Comparison of ENCODE assay signal across 8 cellular contexts in the genomic region with DNA sequence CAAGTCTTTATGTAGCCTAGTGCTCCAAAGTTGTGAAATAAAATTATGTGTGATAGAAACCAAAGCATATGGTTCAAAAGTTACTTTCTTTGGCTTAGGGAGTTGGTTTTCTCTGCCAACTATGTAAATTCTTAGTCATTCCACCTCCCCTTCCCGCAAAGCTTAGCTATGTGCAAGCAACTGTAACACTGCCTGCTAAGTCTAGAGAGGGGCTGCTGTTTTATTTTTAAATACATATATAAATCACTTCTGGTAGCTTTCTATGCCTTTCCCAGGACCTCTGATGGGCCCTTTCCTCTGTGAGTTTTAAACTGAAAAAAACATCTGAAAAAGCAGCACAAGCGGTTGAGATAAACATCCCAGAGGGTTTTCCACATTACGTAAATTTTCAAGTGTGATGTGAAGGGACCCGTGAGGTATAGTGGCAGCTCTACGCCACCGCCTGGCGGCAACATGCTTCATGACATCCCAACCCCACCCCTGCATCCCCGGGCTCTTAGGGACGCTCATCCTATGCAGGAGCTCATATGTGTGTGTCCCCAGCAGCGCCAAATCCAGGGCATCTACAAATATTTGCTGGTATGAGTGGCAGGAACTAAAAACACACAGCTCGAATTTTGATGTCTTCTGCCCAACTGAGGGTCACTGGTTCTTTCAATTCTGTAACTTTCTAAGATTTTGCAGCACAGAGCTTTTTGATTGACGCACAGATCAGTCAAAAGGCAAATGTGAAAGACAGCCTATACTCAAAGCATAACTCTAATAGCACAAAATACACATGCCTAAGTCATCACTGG. TPM values are rescaled to one million over a fixed set of nuclear protein-coding genes. Genes with fewer than 3 reads are reported as not detected.
DNase-seq lines count a peak whose midpoint lies in the region; ATAC-seq and TF ChIP-seq lines count a peak whose summit lies in the region.

No MANE protein-coding gene starts in this region.

- H3K27me3 Mint-ChIP-seq in activated CD4-positive, alpha-beta T cell treated with anti-CD3 and anti-CD28 coated beads, Interleukin-2, amount 10 ng/mL, durations not matched to agents 7 days and 5 days = peaks cover 3% of the 10 kb centered on the region
- no peaks in the 10 kb centered on the region for H3K27me3 Mint-ChIP-seq in chondrocyte (ENCODE audit: low read depth)
- H3K27me3 Mint-ChIP-seq in naive B cell = no peaks in the 10 kb centered on the region
- H3K27me3 Mint-ChIP-seq in activated T-helper 1 cell treated with anti-CD3 and anti-CD28 coated beads, Interleukin-12 subunit alpha, Interleukin-12 subunit beta, Interleukin-2, Interleukin-4 antibody, amounts not matched to agents 30 ng/mL and 10 ng/mL and 1 ng/mL, durations not matched to agents 14 hours and 24 hours and 36 hours (ENCODE audit: insufficient read depth) = peaks cover 6% of the 10 kb centered on the region

- H3K27ac Mint-ChIP-seq in activated CD4-positive, alpha-beta T cell treated with anti-CD3 and anti-CD28 coated beads, Interleukin-2, amount 10 ng/mL, durations not matched to agents 7 days and 5 days = no peak overlapping the region
- H3K27ac Mint-ChIP-seq in chondrocyte (ENCODE audit: unreplicated experiment) (peak overlapping the region; percentile 80), naive B cell (no peak overlapping the region)
- H3K27ac Mint-ChIP-seq in activated T-helper 1 cell treated with anti-CD3 and anti-CD28 coated beads, Interleukin-12 subunit alpha, Interleukin-12 subunit beta, Interleukin-2, Interleukin-4 antibody, amounts not matched to agents 30 ng/mL and 10 ng/mL and 1 ng/mL, durations not matched to agents 14 hours and 24 hours and 36 hours = no peak overlapping the region

- intact Hi-C loops in activated T-helper 1 cell treated with anti-CD3 and anti-CD28 coated beads, Interleukin-12 subunit alpha, Interleukin-12 subunit beta, Interleukin-2, Interleukin-4 antibody, amounts not matched to agents 30 ng/mL and 10 ng/mL and 1 ng/mL, durations not matched to agents 14 hours and 24 hours and 36 hours (cut with micrococcal nuclease) = loop anchor here (5.0 to 10.0 kb wide), 2 partner anchors 97 to 130 kb away; no protein-coding TSS in a partner anchor

- H3K9me3 Mint-ChIP-seq in activated CD4-positive, alpha-beta T cell treated with anti-CD3 and anti-CD28 coated beads, Interleukin-2, amount 10 ng/mL, durations not matched to agents 7 days and 5 days = no peaks in the 10 kb centered on the region
- H3K9me3 Mint-ChIP-seq in chondrocyte (ENCODE audit: low read depth) (no peaks in the 10 kb centered on the region), naive B cell (peaks cover 0 to 3% (median 0%) of the 10 kb centered on the region in 7 donors)
- H3K9me3 Mint-ChIP-seq in activated T-helper 1 cell treated with anti-CD3 and anti-CD28 coated beads, Interleukin-12 subunit alpha, Interleukin-12 subunit beta, Interleukin-2, Interleukin-4 antibody, amounts not matched to agents 30 ng/mL and 10 ng/mL and 1 ng/mL, durations not matched to agents 14 hours and 24 hours and 36 hours = no peaks in the 10 kb centered on the region

- POLR2A ChIA-PET in activated CD4-positive, alpha-beta T cell treated with anti-CD3 and anti-CD28 coated beads, Interleukin-2, amount 10 ng/mL, durations not matched to agents 7 days and 5 days (lab: Charles Lee) = no interaction called here

- CTCF ChIA-PET in activated CD4-positive, alpha-beta T cell treated with anti-CD3 and anti-CD28 coated beads, Interleukin-2, amount 10 ng/mL, durations not matched to agents 7 days and 5 days (lab: Charles Lee) = interaction anchor here (1.0 to 1.3 kb wide), 3 partner anchors 9 to 230 kb away, joined by 3 read pairs; no protein-coding TSS in a partner anchor

- peaks cover 14% of the 10 kb centered on the region for H3K4me1 Mint-ChIP-seq in activated CD4-positive, alpha-beta T cell treated with anti-CD3 and anti-CD28 coated beads, Interleukin-2, amount 10 ng/mL, durations not matched to agents 7 days and 5 days
- H3K4me1 Mint-ChIP-seq in chondrocyte (ENCODE audit: low read depth) = peaks cover 19% of the 10 kb centered on the region
- H3K4me1 Mint-ChIP-seq in naive B cell = peaks cover 4 to 22% (median 10%) of the 10 kb centered on the region in 3 donors
- H3K4me1 Mint-ChIP-seq in activated T-helper 1 cell treated with anti-CD3 and anti-CD28 coated beads, Interleukin-12 subunit alpha, Interleukin-12 subunit beta, Interleukin-2, Interleukin-4 antibody, amounts not matched to agents 30 ng/mL and 10 ng/mL and 1 ng/mL, durations not matched to agents 14 hours and 24 hours and 36 hours (ENCODE audit: low read depth) = peaks cover 14% of the 10 kb centered on the region

- no peak overlapping the region for H3K4me3 Mint-ChIP-seq in activated CD4-positive, alpha-beta T cell treated with anti-CD3 and anti-CD28 coated beads, Interleukin-2, amount 10 ng/mL, durations not matched to agents 7 days and 5 days
- H3K4me3 Mint-ChIP-seq in chondrocyte (ENCODE audit: unreplicated experiment) (no peak overlapping the region), naive B cell (no peak overlapping the region)
- H3K4me3 Mint-ChIP-seq in activated T-helper 1 cell treated with anti-CD3 and anti-CD28 coated beads, Interleukin-12 subunit alpha, Interleukin-12 subunit beta, Interleukin-2, Interleukin-4 antibody, amounts not matched to agents 30 ng/mL and 10 ng/mL and 1 ng/mL, durations not matched to agents 14 hours and 24 hours and 36 hours = no peak overlapping the region

- H3K36me3 Mint-ChIP-seq in activated CD4-positive, alpha-beta T cell treated with anti-CD3 and anti-CD28 coated beads, Interleukin-2, amount 10 ng/mL, durations not matched to agents 7 days and 5 days (ENCODE audit: low read depth) = peaks cover 19% of the 10 kb centered on the region
- H3K36me3 Mint-ChIP-seq in chondrocyte (ENCODE audit: low read depth) = peaks cover 15% of the 10 kb centered on the region
- H3K36me3 Mint-ChIP-seq in naive B cell = peaks cover 22 to 32% of the 10 kb centered on the region in 2 donors
- H3K36me3 Mint-ChIP-seq in activated T-helper 1 cell treated with anti-CD3 and anti-CD28 coated beads, Interleukin-12 subunit alpha, Interleukin-12 subunit beta, Interleukin-2, Interleukin-4 antibody, amounts not matched to agents 30 ng/mL and 10 ng/mL and 1 ng/mL, durations not matched to agents 14 hours and 24 hours and 36 hours (ENCODE audit: low read depth) = peaks cover 26% of the 10 kb centered on the region

- peak; percentile 23 for DNase-seq in activated CD4-positive, alpha-beta T cell treated with anti-CD3 and anti-CD28 coated beads, Interleukin-2, amount 10 ng/mL, durations not matched to agents 7 days and 5 days
- no peak for DNase-seq in activated CD4-positive, alpha-beta T cell treated with anti-CD3 and anti-CD28 coated beads for 4 hours
- DNase-seq in HuH-7 (ENCODE audit: low spot score) (peak; percentile 47), chondrocyte (ENCODE audit: low spot score) (no peak), naive B cell (no peak), cerebellum (ENCODE audit: low spot score) (no peak), globus pallidus (ENCODE audit: low spot score) (no peak)
- no peak for DNase-seq in activated T-helper 1 cell treated with anti-CD3 and anti-CD28 coated beads, Interleukin-12 subunit alpha, Interleukin-12 subunit beta, Interleukin-2, Interleukin-4 antibody, amounts not matched to agents 30 ng/mL and 10 ng/mL and 1 ng/mL, durations not matched to agents 14 hours and 24 hours and 36 hours (ENCODE audit: low spot score)

- peak; percentile 69 for TF ChIP-seq CTCF in chondrocyte (IDR thresholded peaks at IDR 0.05)

- ATAC-seq in naive B cell (ENCODE audit: low read depth in 2 of 2) = peak; percentile 54 to 56

RNA-seq across cellular contexts. Expression of a gene that starts 12.8 kb away (rescaled TPM):
- 10 to 100 TPM; 14.3 to 15.1 TPM for total RNA-seq in activated CD4-positive, alpha-beta T cell treated with anti-CD3 and anti-CD28 coated beads, Interleukin-2, amount 10 ng/mL, durations not matched to agents 7 days and 5 days
- 12.3 to 13.9 TPM (median 13.6 TPM) in 3 replicates for total RNA-seq in chondrocyte
- polyA plus RNA-seq in naive B cell (ENCODE audit: low read depth in 6 of 6) = 10 to 100 TPM; 16.4 to 21.0 (median 18.7) TPM
- 20.8 TPM for total RNA-seq in cerebellum
- total RNA-seq in activated T-helper 1 cell treated with anti-CD3 and anti-CD28 coated beads, Interleukin-12 subunit alpha, Interleukin-12 subunit beta, Interleukin-2, Interleukin-4 antibody, amounts not matched to agents 30 ng/mL and 10 ng/mL and 1 ng/mL, durations not matched to agents 14 hours and 24 hours and 36 hours = 12.1 and 12.9 TPM in 2 replicates

RNA-seq across cellular contexts. Expression of a gene that starts 53.6 kb away (rescaled TPM):
- not detected for total RNA-seq in activated CD4-positive, alpha-beta T cell treated with anti-CD3 and anti-CD28 coated beads, Interleukin-2, amount 10 ng/mL, durations not matched to agents 7 days and 5 days
- total RNA-seq in chondrocyte (not detected in 3 replicates), cerebellum (0.82 TPM)
- not detected for polyA plus RNA-seq in naive B cell (ENCODE audit: low read depth in 6 of 6)
- 0.18 TPM in 1 of 2 replicates, not detected in the other for total RNA-seq in activated T-helper 1 cell treated with anti-CD3 and anti-CD28 coated beads, Interleukin-12 subunit alpha, Interleukin-12 subunit beta, Interleukin-2, Interleukin-4 antibody, amounts not matched to agents 30 ng/mL and 10 ng/mL and 1 ng/mL, durations not matched to agents 14 hours and 24 hours and 36 hours

Comparison
In these comparisons a context has a peak if more than half of its experiments do, and no peak if none do; other contexts are left out.
1. DNase-seq: peak in activated CD4-positive, alpha-beta T cell treated with anti-CD3 and anti-CD28 coated beads, Interleukin-2, amount 10 ng/mL, durations not matched to agents 7 days and 5 days (single experiment) and HuH-7 (single experiment); none in activated CD4-positive, alpha-beta T cell treated with anti-CD3 and anti-CD28 coated beads for 4 hours (0 of 2), chondrocyte (single experiment), naive B cell (single experiment), cerebellum (single experiment), activated T-helper 1 cell treated with anti-CD3 and anti-CD28 coated beads, Interleukin-12 subunit alpha, Interleukin-12 subunit beta, Interleukin-2, Interleukin-4 antibody, amounts not matched to agents 30 ng/mL and 10 ng/mL and 1 ng/mL, durations not matched to agents 14 hours and 24 hours and 36 hours (single experiment) and globus pallidus (single experiment).